1 cellular context compared by ENCODE assay signal in genomic region chr15:64490598-64491259, GRCh38.
TF ChIP-seq lines count a peak whose summit lies in the region.

No MANE protein-coding gene starts in this region.

TF ChIP-seq in GM23338, 12 proteins besides CTCF, POLR2A, EP300 and RAD21 (continued from another document):
- TF ChIP-seq, protein P1, sequence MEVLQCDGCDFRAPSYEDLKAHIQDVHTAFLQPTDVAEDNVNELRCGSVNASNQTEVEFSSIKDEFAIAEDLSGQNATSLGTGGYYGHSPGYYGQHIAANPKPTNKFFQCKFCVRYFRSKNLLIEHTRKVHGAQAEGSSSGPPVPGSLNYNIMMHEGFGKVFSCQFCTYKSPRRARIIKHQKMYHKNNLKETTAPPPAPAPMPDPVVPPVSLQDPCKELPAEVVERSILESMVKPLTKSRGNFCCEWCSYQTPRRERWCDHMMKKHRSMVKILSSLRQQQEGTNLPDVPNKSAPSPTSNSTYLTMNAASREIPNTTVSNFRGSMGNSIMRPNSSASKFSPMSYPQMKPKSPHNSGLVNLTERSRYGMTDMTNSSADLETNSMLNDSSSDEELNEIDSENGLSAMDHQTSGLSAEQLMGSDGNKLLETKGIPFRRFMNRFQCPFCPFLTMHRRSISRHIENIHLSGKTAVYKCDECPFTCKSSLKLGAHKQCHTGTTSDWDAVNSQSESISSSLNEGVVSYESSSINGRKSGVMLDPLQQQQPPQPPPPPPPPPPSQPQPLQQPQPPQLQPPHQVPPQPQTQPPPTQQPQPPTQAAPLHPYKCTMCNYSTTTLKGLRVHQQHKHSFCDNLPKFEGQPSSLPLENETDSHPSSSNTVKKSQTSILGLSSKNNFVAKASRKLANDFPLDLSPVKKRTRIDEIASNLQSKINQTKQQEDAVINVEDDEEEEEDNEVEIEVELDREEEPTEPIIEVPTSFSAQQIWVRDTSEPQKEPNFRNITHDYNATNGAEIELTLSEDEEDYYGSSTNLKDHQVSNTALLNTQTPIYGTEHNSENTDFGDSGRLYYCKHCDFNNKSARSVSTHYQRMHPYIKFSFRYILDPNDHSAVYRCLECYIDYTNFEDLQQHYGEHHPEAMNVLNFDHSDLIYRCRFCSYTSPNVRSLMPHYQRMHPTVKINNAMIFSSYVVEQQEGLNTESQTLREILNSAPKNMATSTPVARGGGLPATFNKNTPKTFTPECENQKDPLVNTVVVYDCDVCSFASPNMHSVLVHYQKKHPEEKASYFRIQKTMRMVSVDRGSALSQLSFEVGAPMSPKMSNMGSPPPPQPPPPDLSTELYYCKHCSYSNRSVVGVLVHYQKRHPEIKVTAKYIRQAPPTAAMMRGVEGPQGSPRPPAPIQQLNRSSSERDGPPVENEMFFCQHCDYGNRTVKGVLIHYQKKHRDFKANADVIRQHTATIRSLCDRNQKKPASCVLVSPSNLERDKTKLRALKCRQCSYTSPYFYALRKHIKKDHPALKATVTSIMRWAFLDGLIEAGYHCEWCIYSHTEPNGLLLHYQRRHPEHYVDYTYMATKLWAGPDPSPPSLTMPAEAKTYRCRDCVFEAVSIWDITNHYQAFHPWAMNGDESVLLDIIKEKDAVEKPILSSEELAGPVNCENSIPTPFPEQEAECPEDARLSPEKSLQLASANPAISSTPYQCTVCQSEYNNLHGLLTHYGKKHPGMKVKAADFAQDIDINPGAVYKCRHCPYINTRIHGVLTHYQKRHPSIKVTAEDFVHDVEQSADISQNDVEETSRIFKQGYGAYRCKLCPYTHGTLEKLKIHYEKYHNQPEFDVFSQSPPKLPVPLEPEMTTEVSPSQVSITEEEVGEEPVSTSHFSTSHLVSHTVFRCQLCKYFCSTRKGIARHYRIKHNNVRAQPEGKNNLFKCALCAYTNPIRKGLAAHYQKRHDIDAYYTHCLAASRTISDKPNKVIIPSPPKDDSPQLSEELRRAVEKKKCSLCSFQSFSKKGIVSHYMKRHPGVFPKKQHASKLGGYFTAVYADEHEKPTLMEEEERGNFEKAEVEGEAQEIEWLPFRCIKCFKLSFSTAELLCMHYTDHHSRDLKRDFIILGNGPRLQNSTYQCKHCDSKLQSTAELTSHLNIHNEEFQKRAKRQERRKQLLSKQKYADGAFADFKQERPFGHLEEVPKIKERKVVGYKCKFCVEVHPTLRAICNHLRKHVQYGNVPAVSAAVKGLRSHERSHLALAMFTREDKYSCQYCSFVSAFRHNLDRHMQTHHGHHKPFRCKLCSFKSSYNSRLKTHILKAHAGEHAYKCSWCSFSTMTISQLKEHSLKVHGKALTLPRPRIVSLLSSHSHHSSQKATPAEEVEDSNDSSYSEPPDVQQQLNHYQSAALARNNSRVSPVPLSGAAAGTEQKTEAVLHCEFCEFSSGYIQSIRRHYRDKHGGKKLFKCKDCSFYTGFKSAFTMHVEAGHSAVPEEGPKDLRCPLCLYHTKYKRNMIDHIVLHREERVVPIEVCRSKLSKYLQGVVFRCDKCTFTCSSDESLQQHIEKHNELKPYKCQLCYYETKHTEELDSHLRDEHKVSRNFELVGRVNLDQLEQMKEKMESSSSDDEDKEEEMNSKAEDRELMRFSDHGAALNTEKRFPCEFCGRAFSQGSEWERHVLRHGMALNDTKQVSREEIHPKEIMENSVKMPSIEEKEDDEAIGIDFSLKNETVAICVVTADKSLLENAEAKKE (CRISPR knock-in tag; IDR thresholded peaks at IDR 0.05): no peak
- no peak for TF ChIP-seq NANOG (IDR thresholded peaks at IDR 0.05; ENCODE audit: borderline replicate concordance)
